8 cellular contexts compared by ENCODE assay signal in genomic region chr11:46846510-46846830, GRCh38. TPM values are rescaled to one million over a fixed set of nuclear protein-coding genes. Genes with fewer than 3 reads are reported as not detected.
A peak's percentile ranks its signal among the peaks of the same experiment; 100 is the strongest.
DNase-seq lines count a peak whose midpoint lies in the region; ATAC-seq and TF ChIP-seq lines count a peak whose summit lies in the region.

No MANE protein-coding gene starts in this region.

- H3K9me3 ChIP-seq in heart left ventricle (no peaks in the 10 kb centered on the region), PC-9 (ENCODE audit: insufficient read depth, low read depth) (no peaks in the 10 kb centered on the region; the same call in 1 of the 2 replicates)

- CTCF ChIA-PET in PC-9 (lab: Charles Lee): interaction anchor here (0.6 kb wide), 1 partner anchor 15 kb away, joined by 11 read pairs; no protein-coding TSS in a partner anchor

- POLR2A ChIA-PET in PC-9 (lab: Charles Lee; ENCODE audit: unreplicated experiment): interaction anchor here (0.6 to 0.8 kb wide), 2 partner anchors 15 to 20 kb away, joined by 3 to 18 read pairs; no protein-coding TSS in a partner anchor

- H3K36me3 ChIP-seq in heart left ventricle (peaks cover 0 to under 1% (median 0%) of the 10 kb centered on the region in 9 donors), PC-9 (ENCODE audit: low read depth) (no peaks in the 10 kb centered on the region)

- peak in 1 of 4 donors; percentile 2 for ATAC-seq in heart left ventricle

- no peak for TF ChIP-seq POLR2A in heart left ventricle (IDR thresholded peaks at IDR 0.05)

- no peaks in the 10 kb centered on the region for H3K9me2 ChIP-seq in PC-9 (ENCODE audit: insufficient read depth)

- H3K27me3 ChIP-seq in heart left ventricle (no peaks in the 10 kb centered on the region), PC-9 (ENCODE audit: insufficient read depth, low read depth) (no peaks in the 10 kb centered on the region)

- no peaks in the 10 kb centered on the region; the same call in 1 of the 2 replicates for H3F3A ChIP-seq in PC-9 (ENCODE audit: insufficient read depth, low read depth)

- H2AFZ ChIP-seq in PC-9: peak overlapping the region; percentile 86

- peak overlapping the region; percentile 48 to 100 (median 88) for H3K4me3 ChIP-seq in heart left ventricle
- peak overlapping the region; percentile 95 for H3K4me3 ChIP-seq in PC-9
- peak overlapping the region; percentile 85 for H3K4me3 ChIP-seq in fibroblast of the aortic adventitia (ENCODE audit: low read depth, low read length)
- H3K4me3 ChIP-seq in skin epidermis: peak overlapping the region; percentile 57 to 100 (median 82)

- H3K79me2 ChIP-seq in PC-9 (ENCODE audit: low read depth): peaks cover 42% of the 10 kb centered on the region

- peaks cover 0 to 26% (median 17%) of the 10 kb centered on the region in 12 donors for H3K4me1 ChIP-seq in heart left ventricle
- peaks cover 22% of the 10 kb centered on the region for H3K4me1 ChIP-seq in PC-9 (replicated peaks; ENCODE audit: insufficient read depth)

- H3K4me2 ChIP-seq in PC-9: peak overlapping the region; percentile 85

- TF ChIP-seq CTCF in heart left ventricle (IDR thresholded peaks at IDR 0.05): no peak
- TF ChIP-seq CTCF in PC-9 (conservative IDR thresholded peaks at IDR 0.05): no peak
- TF ChIP-seq CTCF in fibroblast of the aortic adventitia (IDR thresholded peaks at IDR 0.05; ENCODE audit: insufficient read depth, low read length): no peak

- intact Hi-C loops in heart left ventricle (cut with DNase I): loop anchor here in 3 of 10 donors (2.0 kb wide), 1 partner anchor 20 kb away; no protein-coding TSS in a partner anchor
- intact Hi-C loops in cardiac septum (cut with DNase I): loop anchor here (2.0 kb wide), 1 partner anchor 20 kb away; no protein-coding TSS in a partner anchor
- intact Hi-C loops in PC-9 (cut with micrococcal nuclease; ENCODE audit: unreplicated experiment): loop anchor here (1.0 kb wide), 1 partner anchor 20 kb away; no protein-coding TSS in a partner anchor

- BruUV-seq in PC-9 (replicated peaks; lab: Mats Ljungman, UMichigan): TSS peak; percentile 66

- WGBS in heart left ventricle, 4 donors: 3 to 7% (median 4%) methylated on average over 6 of the region's 6 CpGs

- peak overlapping the region in 6 of 12 donors; percentile 72 to 88 (median 83) for H3K27ac ChIP-seq in heart left ventricle
- no peak overlapping the region for H3K27ac ChIP-seq in PC-9
- H3K27ac ChIP-seq in skin epidermis: peak overlapping the region in 5 of 21 experiments; percentile 80 to 90 (median 84)

- DNase-seq in heart left ventricle (no peak), cardiac septum (ENCODE audit: low spot score) (no peak), PC-9 (no peak), fibroblast of the aortic adventitia (ENCODE audit: low read depth) (no peak), anterior cingulate cortex (lab: John Stamatoyannopoulos, UW) (no peak), NCI-H1092 treated with DMSO at 0.1 percent for 48 hours (lab: John Stamatoyannopoulos, UW) (no peak)
- DNase-seq in stimulated activated CD4-positive, alpha-beta T cell treated with anti-CD3 and anti-CD28 coated beads, Interleukin-1b, Interleukin-23, amount 100 ng/mL, for 48 hours: no peak

- peaks cover 18% of the 10 kb centered on the region for H4K20me1 ChIP-seq in PC-9 (ENCODE audit: insufficient read depth)

RNA-seq across cellular contexts. Expression of gene CKAP5, which starts 0.4 kb away (rescaled TPM):
- total RNA-seq in heart left ventricle (100 to 1,000 TPM in 1 of 9 donors, 10 to 100 TPM in 8; 41.7 to 108 (median 76.0) TPM), cardiac septum (84.2 TPM), PC-9 (2021) (155 and 195 TPM in 2 replicates), fibroblast of the aortic adventitia (ENCODE audit: low replicate concordance) (79.5 and 83.3 TPM in 2 replicates)
- polyA plus RNA-seq in heart left ventricle: 10 to 100 TPM; 12.3 to 27.4 TPM
